In the genomic region with DNA sequence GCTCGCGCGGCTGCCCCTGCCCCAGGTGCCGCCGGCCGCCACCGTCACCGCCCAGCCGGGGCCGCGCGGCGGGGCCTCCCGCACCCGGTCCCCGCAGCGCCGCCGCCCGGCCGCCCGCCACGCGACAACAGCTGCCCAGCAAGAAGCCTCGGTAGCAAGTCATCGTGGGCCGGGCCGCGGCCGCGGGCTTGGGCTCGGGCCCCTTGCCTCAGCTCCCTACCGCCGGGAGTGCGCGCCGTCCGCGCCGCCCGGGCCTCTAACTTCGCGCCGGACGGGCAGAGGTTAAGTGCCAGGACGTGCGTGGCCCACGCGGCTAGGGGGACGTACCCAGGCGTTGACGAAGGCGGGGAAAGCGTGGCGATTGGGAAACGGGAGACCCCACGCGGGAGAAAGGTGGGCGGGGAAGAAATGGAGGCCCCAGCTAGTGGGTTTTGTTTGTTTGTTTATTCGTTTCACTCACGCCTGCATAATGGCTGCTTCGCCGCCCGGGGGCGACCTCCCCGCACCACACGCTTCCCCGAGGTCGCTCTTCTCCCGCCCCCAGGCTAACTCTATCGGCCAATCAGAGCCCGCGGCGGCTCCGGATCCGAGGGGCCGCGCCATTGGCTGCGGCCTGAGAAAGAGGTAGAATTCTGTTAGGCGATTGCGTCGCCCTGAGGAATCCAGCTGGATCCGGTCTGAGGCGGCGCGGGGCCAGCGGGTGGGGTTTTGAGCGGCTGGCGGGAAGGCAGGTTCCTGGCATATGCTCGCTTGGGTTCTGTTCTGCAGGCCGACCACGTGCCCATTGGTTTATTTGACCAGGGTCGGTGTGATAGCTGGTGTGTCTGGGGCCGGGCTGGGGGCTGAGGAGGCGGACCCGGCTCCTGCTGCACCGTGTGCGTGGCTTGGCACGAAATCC, we compare ENCODE assay signal across 8 cellular contexts. TPM values are rescaled to one million over a fixed set of nuclear protein-coding genes. Genes with fewer than 3 reads are reported as not detected.
DNase-seq lines count a peak whose midpoint lies in the region; ATAC-seq and TF ChIP-seq lines count a peak whose summit lies in the region.

A gene with protein sequence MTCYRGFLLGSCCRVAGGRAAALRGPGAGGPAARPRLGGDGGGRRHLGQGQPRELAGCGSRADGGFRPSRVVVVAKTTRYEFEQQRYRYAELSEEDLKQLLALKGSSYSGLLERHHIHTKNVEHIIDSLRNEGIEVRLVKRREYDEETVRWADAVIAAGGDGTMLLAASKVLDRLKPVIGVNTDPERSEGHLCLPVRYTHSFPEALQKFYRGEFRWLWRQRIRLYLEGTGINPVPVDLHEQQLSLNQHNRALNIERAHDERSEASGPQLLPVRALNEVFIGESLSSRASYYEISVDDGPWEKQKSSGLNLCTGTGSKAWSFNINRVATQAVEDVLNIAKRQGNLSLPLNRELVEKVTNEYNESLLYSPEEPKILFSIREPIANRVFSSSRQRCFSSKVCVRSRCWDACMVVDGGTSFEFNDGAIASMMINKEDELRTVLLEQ (minus strand): TSS at position 290 of the 898 bp plus-strand sequence. CDS start 127 bp downstream, at position 163.

- H4K20me1 ChIP-seq in OCI-LY3 (ENCODE audit: insufficient read depth, low read length) = no peaks in the 10 kb centered on the region; the same call in 1 of the 2 replicates

- H3K36me3 Mint-ChIP-seq in endothelial cell (ENCODE audit: low read depth, unreplicated experiment) (no peaks in the 10 kb centered on the region), mesothelial cell of epicardium (no peaks in the 10 kb centered on the region)

- peaks cover 31% of the 10 kb centered on the region for H3K4me1 ChIP-seq in OCI-LY3 (ENCODE audit: low read length)

- peak within 1 kb of the TSS; percentile 96 for H3K4me2 ChIP-seq in OCI-LY3 (ENCODE audit: low read length)

- H3K36me3 ChIP-seq in OCI-LY3 (replicated peaks; ENCODE audit: low read depth, low read length) = no peaks in the 10 kb centered on the region

- H3K9me3 ChIP-seq in OCI-LY3 (ENCODE audit: insufficient read depth, low read length) = no peaks in the 10 kb centered on the region

- H3K9ac ChIP-seq in OCI-LY3 (ENCODE audit: low read length) = peak within 1 kb of the TSS; percentile 93

- peak within 1 kb of the TSS; percentile 91 for H3K4me3 Mint-ChIP-seq in endothelial cell (ENCODE audit: unreplicated experiment)
- peak within 1 kb of the TSS; percentile 84 for H3K4me3 Mint-ChIP-seq in mesothelial cell of epicardium

- peak within 1 kb of the TSS; percentile 99 for H3K4me3 ChIP-seq in OCI-LY3 (ENCODE audit: low read length)

- H3K27ac Mint-ChIP-seq in endothelial cell (ENCODE audit: unreplicated experiment) (peak within 1 kb of the TSS; percentile 96), mesothelial cell of epicardium (peak within 1 kb of the TSS; percentile 96)

- peak within 1 kb of the TSS; percentile 66 for H3K27ac ChIP-seq in OCI-LY3 (ENCODE audit: low read length)

- TF ChIP-seq CTCF in OCI-LY3 (IDR thresholded peaks at IDR 0.05; ENCODE audit: low read depth, low read length) (peak; percentile 51), endothelial cell (IDR thresholded peaks at IDR 0.05; ENCODE audit: unreplicated experiment) (peak; percentile 73), mesothelial cell of epicardium (IDR thresholded peaks at IDR 0.05; ENCODE audit: unreplicated experiment) (peak; percentile 74)

- H3K27me3 ChIP-seq in OCI-LY3 (ENCODE audit: low read depth, low read length) = no peaks in the 10 kb centered on the region

- H3K9me3 Mint-ChIP-seq in endothelial cell (ENCODE audit: unreplicated experiment) (no peaks in the 10 kb centered on the region), mesothelial cell of epicardium (no peaks in the 10 kb centered on the region)

- H3K4me1 Mint-ChIP-seq in endothelial cell (ENCODE audit: unreplicated experiment) = peaks cover 18% of the 10 kb centered on the region
- H3K4me1 Mint-ChIP-seq in mesothelial cell of epicardium = peaks cover 38% of the 10 kb centered on the region

- peak within 1 kb of the TSS; percentile 97 for H2AFZ ChIP-seq in OCI-LY3 (ENCODE audit: low read depth, low read length)

- H3K79me2 ChIP-seq in OCI-LY3 (ENCODE audit: low read length) = peaks cover 29% of the 10 kb centered on the region

- peak; percentile 89 for ATAC-seq in GM21526 (IDR thresholded peaks at IDR 0.05; ENCODE audit: low FRiP score, unreplicated experiment)

- H3K27me3 Mint-ChIP-seq in endothelial cell (ENCODE audit: unreplicated experiment) (peaks cover 5% of the 10 kb centered on the region), mesothelial cell of epicardium (ENCODE audit: low read depth) (no peaks in the 10 kb centered on the region)

- DNase-seq in DMS114 treated with DMSO at 0.1 percent for 48 hours (lab: John Stamatoyannopoulos, UW; ENCODE audit: unreplicated experiment) (peak; percentile 87), HuH-7.5 (ENCODE audit: low spot score) (peak; percentile 98), endothelial cell (ENCODE audit: low spot score) (peak; percentile 97), mesothelial cell of epicardium (ENCODE audit: low spot score in 2 of 2, unreplicated experiment in 2 of 2) (peak; percentile 88 to 94)
- DNase-seq in activated CD8-positive, alpha-beta memory T cell treated with anti-CD3 and anti-CD28 coated beads, Interleukin-2, amount 50 U/mL, for 48 hours = peak; percentile 92
- peak; percentile 88 to 89 for DNase-seq in stimulated activated CD8-positive, alpha-beta memory T cell treated with anti-CD3 and anti-CD28 coated beads, Interleukin-15, amount 100 ng/mL, for 48 hours (ENCODE audit: low read depth in 2 of 2)

RNA-seq across cellular contexts. Expression of the gene that starts here (rescaled TPM):
- total RNA-seq in endothelial cell (ENCODE audit: unreplicated experiment) (27.0 TPM), mesothelial cell of epicardium (39.3 to 41.7 TPM (median 40.2 TPM) in 3 replicates)

Comparison
In these comparisons a context has a peak if more than half of its experiments do, and no peak if none do; other contexts are left out.
1. Peak in every context shown above with its lines: DNase-seq, ATAC-seq, H3K4me3 ChIP-seq and H3K27ac ChIP-seq.